In genomic region chr10:77387247-77387646, GRCh38 we compare ENCODE assay signal across 2 cellular contexts.
TF ChIP-seq lines count a peak whose summit lies in the region.

No MANE protein-coding gene starts in this region.

TF ChIP-seq in IMR-90, 13 proteins besides CTCF, POLR2A, EP300 and RAD21:
- TF ChIP-seq CEBPB (IDR thresholded peaks at IDR 0.05; ENCODE audit: low read depth, low read length): no peak
- TF ChIP-seq MXI1 (IDR thresholded peaks at IDR 0.05; ENCODE audit: borderline replicate concordance, low read depth, low read length): no peak
- no peak for TF ChIP-seq USF2 (IDR thresholded peaks at IDR 0.05; ENCODE audit: low read depth, low read length)
- TF ChIP-seq NFE2L2 (IDR thresholded peaks at IDR 0.05; ENCODE audit: low read depth, low read length): no peak
- no peak for TF ChIP-seq SMC3 (IDR thresholded peaks at IDR 0.05; ENCODE audit: low read depth, low read length)
- no peak for TF ChIP-seq BHLHE40 (IDR thresholded peaks at IDR 0.05; ENCODE audit: low read depth, low read length)
- no peak for TF ChIP-seq RCOR1 (IDR thresholded peaks at IDR 0.05; ENCODE audit: insufficient replicate concordance, low read length)

TF ChIP-seq in GM12878, 131 proteins besides CTCF, POLR2A, EP300 and RAD21:
- no peak for TF ChIP-seq BCL11A (IDR thresholded peaks at IDR 0.05; ENCODE audit: low read depth, low read length)
